ENCODE assay signal across 31 cellular contexts in the genomic region with DNA sequence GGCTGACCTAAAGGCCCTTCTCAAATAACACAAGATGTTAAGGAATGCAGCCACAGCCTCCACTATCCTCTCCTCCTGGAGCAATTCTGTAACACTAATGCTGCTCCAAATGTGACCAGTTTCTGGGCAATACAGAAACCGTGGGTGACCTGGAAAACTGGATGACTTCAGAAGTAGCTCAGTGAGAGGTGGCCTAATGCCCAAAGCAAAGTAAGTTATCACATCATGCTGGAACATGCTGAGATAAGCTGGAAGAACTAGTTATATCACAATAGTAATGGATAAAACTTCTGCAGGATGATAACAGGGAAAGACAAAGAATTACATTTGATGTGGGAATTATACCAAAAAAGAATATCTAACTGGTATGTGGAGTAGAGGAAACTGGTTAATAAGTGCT.
DNase-seq lines count a peak whose midpoint lies in the region; ATAC-seq and TF ChIP-seq lines count a peak whose summit lies in the region.
"Had no signal": no experiment of that assay in that cellular context is flagged by ENCODE, and none has a peak within 500 bp of the region (broad histone marks: within the 10 kb centered on the region; RNA-seq: fewer than 3 reads in every experiment).

No MANE protein-coding gene starts in this region.

- no peak overlapping the region for H2BK5ac ChIP-seq in neuronal stem cell (ENCODE audit: low read length)

- H3K36me3 Mint-ChIP-seq in HFFc6 (ENCODE audit: low read depth) = peaks cover 36% of the 10 kb centered on the region

- H2BK15ac ChIP-seq in neuronal stem cell (ENCODE audit: low read length) = no peak overlapping the region

- no CpG with 5 or more reads among the region's 1 CpG for WGBS in neuronal stem cell (ENCODE audit: extremely low coverage in 2 of 2, insufficient read length in 2 of 2, insufficient replicate concordance in 1 of 2), 2 donors
- WGBS in hepatocyte (ENCODE audit: low lambda C conversion rate, missing lambda C conversion rate) = 32% methylated on average over 1 of the region's 1 CpG

- no peaks in the 10 kb centered on the region for H3K9me2 ChIP-seq in hepatocyte (replicated peaks; ENCODE audit: insufficient read depth)

- no peak overlapping the region for H2AFZ ChIP-seq in neuronal stem cell (ENCODE audit: low read length)
- H2AFZ ChIP-seq in osteoblast (ENCODE audit: low read length) = no peak overlapping the region
- H2AFZ ChIP-seq in hepatocyte = no peak overlapping the region

- no peaks in the 10 kb centered on the region for H3K9me3 ChIP-seq in neuronal stem cell (replicated peaks in 1 of 2; ENCODE audit: control insufficient read depth in 2 of 2, insufficient read depth in 1 of 2, low read depth in 1 of 2, low read length in 2 of 2)
- H3K9me3 ChIP-seq in osteoblast (ENCODE audit: low read depth, low read length) = no peaks in the 10 kb centered on the region
- no peaks in the 10 kb centered on the region for H3K9me3 ChIP-seq in vagina
- H3K9me3 ChIP-seq in hepatocyte (ENCODE audit: low read depth) = no peaks in the 10 kb centered on the region
- no peaks in the 10 kb centered on the region for H3K9me3 ChIP-seq in WERI-Rb-1 (ENCODE audit: severe bottlenecking)
- H3K9me3 ChIP-seq: BLaER1 treated with 17β-estradiol and CSF1 and Interleukin-3, amounts not matched to agents 10 nM and 100 nM; esophagus muscularis mucosa; gastrocnemius medialis; left lung; ovary; right lobe of liver; uterus had no signal

- no peak overlapping the region for H4K91ac ChIP-seq in neuronal stem cell (ENCODE audit: low read depth, low read length, poor library complexity)

- no peak overlapping the region for H2AK5ac ChIP-seq in neuronal stem cell (ENCODE audit: low read depth, low read length)

- peak overlapping the region; percentile 23 for H3K27ac Mint-ChIP-seq in HFFc6
- H3K27ac Mint-ChIP-seq: activated CD4-positive, alpha-beta T cell treated with anti-CD3 and anti-CD28 coated beads, Interleukin-2, amount 10 ng/mL, durations not matched to agents 7 days and 5 days; activated T-cell treated with anti-CD3 and anti-CD28 coated beads, Interleukin-2, amount 50 U/mL, for 24 hours; stimulated activated effector memory CD8-positive, alpha-beta T cell treated with anti-CD3 and anti-CD28 coated beads, Interleukin-12 subunit alpha, Interleukin-12 subunit beta, amount 100 ng/mL, for 72 hours had no signal

- H3K79me2 ChIP-seq in osteoblast (ENCODE audit: insufficient read depth, low read length) (peaks cover 9% of the 10 kb centered on the region), hepatocyte (no peaks in the 10 kb centered on the region)

- H3K4me1 ChIP-seq in neuronal stem cell (ENCODE audit: control insufficient read depth in 2 of 2, insufficient read depth in 1 of 2, low read depth in 1 of 2, low read length in 2 of 2) = peaks cover 0 to 7% of the 10 kb centered on the region in 2 donors
- H3K4me1 ChIP-seq in osteoblast (ENCODE audit: insufficient read depth, low read length) = peaks cover 19% of the 10 kb centered on the region
- peaks cover 36% of the 10 kb centered on the region for H3K4me1 ChIP-seq in vagina
- peaks cover 7% of the 10 kb centered on the region for H3K4me1 ChIP-seq in hepatocyte (ENCODE audit: insufficient read depth)
- H3K4me1 ChIP-seq: right lobe of liver, uterus had no signal

- H3K36me3 ChIP-seq in neuronal stem cell (replicated peaks in 1 of 2; ENCODE audit: control insufficient read depth in 2 of 2, insufficient read depth in 2 of 2, low read length in 2 of 2) (peaks cover 17 to 72% of the 10 kb centered on the region in 2 donors), osteoblast (ENCODE audit: insufficient read depth, low read length) (peaks cover 61% of the 10 kb centered on the region), vagina (peaks cover 0 to 27% of the 10 kb centered on the region in 2 donors), hepatocyte (replicated peaks; ENCODE audit: insufficient read depth, low read depth) (no peaks in the 10 kb centered on the region), WERI-Rb-1 (peaks cover 31% of the 10 kb centered on the region)
- H3K36me3 ChIP-seq: ovary, uterus had no signal

- DNase-seq in HFFc6 (no peak), neuronal stem cell (ENCODE audit: low spot score) (no peak), osteoblast (ENCODE audit: insufficient read length, low spot score, missing footprints) (no peak), vagina (ENCODE audit: extremely low spot score in 2 of 2) (no peak), hepatocyte (ENCODE audit: low spot score) (no peak), WERI-Rb-1 (no peak)
- DNase-seq: activated CD4-positive, alpha-beta T cell treated with anti-CD3 and anti-CD28 coated beads, Interleukin-2, amount 10 ng/mL, durations not matched to agents 7 days and 5 days; activated naive CD4-positive, alpha-beta T cell; activated T-cell treated with anti-CD3 and anti-CD28 coated beads, Interleukin-2, amount 50 U/mL, for 24 hours; COR-L47; effector CD4-positive, alpha-beta T cell; gastrocnemius medialis; GDM1; hippocampal formation; left lung; midbrain; naive thymus-derived CD4-positive, alpha-beta T cell; NCI-H1092; NCI-H187; NCI-H524 treated with DMSO at 0.1 percent for 48 hours; NK-92 treated with Interleukin-12 subunit alpha and Interleukin-12 subunit beta, amount 100 ng/mL, for 24 hours; ovary; right lobe of liver; SIG-M5; stimulated activated CD4-positive, alpha-beta T cell treated with anti-CD3 and anti-CD28 coated beads, Interleukin-4, amount 100 ng/mL, for 24 hours; uterus had no signal

- peak; percentile 87 for ATAC-seq in esophagus mucosa
- ATAC-seq: gastrocnemius medialis; left lung; naive thymus-derived CD4-positive, alpha-beta T cell; right lobe of liver; stimulated activated effector memory CD8-positive, alpha-beta T cell treated with anti-CD3 and anti-CD28 coated beads, Interleukin-12 subunit alpha, Interleukin-12 subunit beta, amount 100 ng/mL, for 72 hours had no signal

- no peak overlapping the region for H3K23ac ChIP-seq in neuronal stem cell (ENCODE audit: low read depth, low read length, poor library complexity)

- no peak overlapping the region for H3K4me3 ChIP-seq in neuronal stem cell (ENCODE audit: low read length in 2 of 2)
- no peak overlapping the region for H3K4me3 ChIP-seq in osteoblast (ENCODE audit: insufficient read depth, low read length)
- H3K4me3 ChIP-seq in vagina = no peak overlapping the region
- no peak overlapping the region for H3K4me3 ChIP-seq in hepatocyte
- no peak overlapping the region for H3K4me3 ChIP-seq in WERI-Rb-1 (ENCODE audit: low read depth, low read length)
- H3K4me3 ChIP-seq: BLaER1 treated with 17β-estradiol and CSF1 and Interleukin-3, amounts not matched to agents 10 nM and 100 nM; esophagus muscularis mucosa; gastrocnemius medialis; left lung; ovary; right lobe of liver; uterus had no signal

- no peak overlapping the region for H3K4ac ChIP-seq in neuronal stem cell (ENCODE audit: low read length)

- no peak for TF ChIP-seq CTCF in HFFc6 (IDR thresholded peaks at IDR 0.05)
- TF ChIP-seq CTCF in VCaP (conservative IDR thresholded peaks at IDR 0.05) = no peak
- TF ChIP-seq CTCF in osteoblast (IDR thresholded peaks at IDR 0.05; ENCODE audit: extremely low read depth, low read depth, low read length) = no peak
- TF ChIP-seq CTCF in vagina (IDR thresholded peaks at IDR 0.05) = no peak
- TF ChIP-seq CTCF in hepatocyte (IDR thresholded peaks at IDR 0.05; ENCODE audit: poor library complexity) = no peak
- no peak for TF ChIP-seq CTCF in WERI-Rb-1 (IDR thresholded peaks at IDR 0.05; ENCODE audit: low read depth, low read length)

- H3K4me3 Mint-ChIP-seq in HFFc6 = no peak overlapping the region
- H3K4me3 Mint-ChIP-seq: activated CD4-positive, alpha-beta T cell treated with anti-CD3 and anti-CD28 coated beads, Interleukin-2, amount 10 ng/mL, durations not matched to agents 7 days and 5 days; activated T-cell treated with anti-CD3 and anti-CD28 coated beads, Interleukin-2, amount 50 U/mL, for 24 hours; naive thymus-derived CD4-positive, alpha-beta T cell; stimulated activated effector memory CD8-positive, alpha-beta T cell treated with anti-CD3 and anti-CD28 coated beads, Interleukin-12 subunit alpha, Interleukin-12 subunit beta, amount 100 ng/mL, for 72 hours had no signal

- no peaks in the 10 kb centered on the region for H3K27me3 ChIP-seq in neuronal stem cell (ENCODE audit: control insufficient read depth in 3 of 3, insufficient read depth in 3 of 3, low read depth in 1 of 3, low read length in 3 of 3)
- no peaks in the 10 kb centered on the region for H3K27me3 ChIP-seq in osteoblast (ENCODE audit: insufficient read depth, low read length)
- H3K27me3 ChIP-seq in vagina = no peaks in the 10 kb centered on the region
- no peaks in the 10 kb centered on the region for H3K27me3 ChIP-seq in hepatocyte
- no peaks in the 10 kb centered on the region for H3K27me3 ChIP-seq in WERI-Rb-1 (ENCODE audit: insufficient read depth, low read depth, severe bottlenecking)
- H3K27me3 ChIP-seq: BLaER1 treated with 17β-estradiol and CSF1 and Interleukin-3, amounts not matched to agents 10 nM and 100 nM; esophagus muscularis mucosa; gastrocnemius medialis; left lung; ovary; right lobe of liver; uterus had no signal

- H2BK12ac ChIP-seq in neuronal stem cell (ENCODE audit: low read length) = no peak overlapping the region

- no peak overlapping the region for H4K8ac ChIP-seq in neuronal stem cell (ENCODE audit: low read depth, low read length)

- H3K4me2 ChIP-seq in neuronal stem cell (ENCODE audit: insufficient read depth, low read length, poor library complexity, severe bottlenecking) = no peak overlapping the region
- H3K4me2 ChIP-seq in osteoblast (ENCODE audit: insufficient read depth, low read length) = no peak overlapping the region
- H3K4me2 ChIP-seq in hepatocyte = no peak overlapping the region
- H3K4me2 ChIP-seq: BLaER1 treated with 17β-estradiol and CSF1 and Interleukin-3, amounts not matched to agents 10 nM and 100 nM had no signal

- H3K27ac ChIP-seq in VCaP (peak overlapping the region; percentile 57), neuronal stem cell (replicated peaks; ENCODE audit: low read length) (peak overlapping the region; percentile 50), osteoblast (ENCODE audit: low read depth, low read length) (no peak overlapping the region), vagina (no peak overlapping the region), hepatocyte (no peak overlapping the region), WERI-Rb-1 (no peak overlapping the region)
- H3K27ac ChIP-seq: BLaER1 treated with 17β-estradiol and CSF1 and Interleukin-3, amounts not matched to agents 10 nM and 100 nM; esophagus muscularis mucosa; left lung; ovary; right lobe of liver had no signal

- no peak overlapping the region for H2BK120ac ChIP-seq in neuronal stem cell (ENCODE audit: low read depth, low read length)

- H4K20me1 ChIP-seq in osteoblast (ENCODE audit: insufficient read depth, low read length) (peaks cover 3% of the 10 kb centered on the region), hepatocyte (ENCODE audit: insufficient read depth, poor library complexity, severe bottlenecking) (no peaks in the 10 kb centered on the region)

- H3K4me1 Mint-ChIP-seq in HFFc6 (ENCODE audit: low read depth) = peaks cover 24% of the 10 kb centered on the region

- intact Hi-C loops in vagina (cut with DNase I) = no loop called here

- no peaks in the 10 kb centered on the region for H3K79me1 ChIP-seq in neuronal stem cell (ENCODE audit: low read depth, low read length)

- peaks cover 6% of the 10 kb centered on the region; the same call in 1 of the 2 replicates for H3K27me3 Mint-ChIP-seq in HFFc6 (ENCODE audit: insufficient read depth)
- H3K27me3 Mint-ChIP-seq: activated CD4-positive, alpha-beta T cell treated with anti-CD3 and anti-CD28 coated beads, Interleukin-2, amount 10 ng/mL, durations not matched to agents 7 days and 5 days; activated T-cell treated with anti-CD3 and anti-CD28 coated beads, Interleukin-2, amount 50 U/mL, for 24 hours; naive thymus-derived CD4-positive, alpha-beta T cell had no signal

- no peak overlapping the region for H3K18ac ChIP-seq in neuronal stem cell (ENCODE audit: low read length)

- no peaks in the 10 kb centered on the region for H3K9me3 Mint-ChIP-seq in HFFc6
- H3K9me3 Mint-ChIP-seq: activated CD4-positive, alpha-beta T cell treated with anti-CD3 and anti-CD28 coated beads, Interleukin-2, amount 10 ng/mL, durations not matched to agents 7 days and 5 days; activated T-cell treated with anti-CD3 and anti-CD28 coated beads, Interleukin-2, amount 50 U/mL, for 24 hours; naive thymus-derived CD4-positive, alpha-beta T cell; stimulated activated effector memory CD8-positive, alpha-beta T cell treated with anti-CD3 and anti-CD28 coated beads, Interleukin-12 subunit alpha, Interleukin-12 subunit beta, amount 100 ng/mL, for 72 hours had no signal

- no peak overlapping the region for H3K9ac ChIP-seq in neuronal stem cell (ENCODE audit: low read depth, low read length, poor library complexity)
- H3K9ac ChIP-seq: BLaER1 treated with 17β-estradiol and CSF1 and Interleukin-3, amounts not matched to agents 10 nM and 100 nM had no signal

- TF ChIP-seq POLR2A in vagina (IDR thresholded peaks at IDR 0.05) = no peak

- no peak overlapping the region for H3K14ac ChIP-seq in neuronal stem cell (ENCODE audit: low read length)

Comparison
In these comparisons a context has a peak if more than half of its experiments do, and no peak if none do; other contexts are left out.
1. H3K27ac ChIP-seq: peak in VCaP (single experiment) and neuronal stem cell (single experiment); none in osteoblast (single experiment), vagina (single experiment), hepatocyte (single experiment) and WERI-Rb-1 (single experiment).